In genomic region chr19:3977242-3978143, GRCh38 we compare ENCODE assay signal across 9 cellular contexts. TPM values are rescaled to one million over a fixed set of nuclear protein-coding genes. Genes with fewer than 3 reads are reported as not detected.
A peak's percentile ranks its signal among the peaks of the same experiment; 100 is the strongest.
DNase-seq lines count a peak whose midpoint lies in the region; ATAC-seq and TF ChIP-seq lines count a peak whose summit lies in the region.
"Had no signal": no experiment of that assay in that cellular context is flagged by ENCODE, and none has a peak within 500 bp of the region (broad histone marks: within the 10 kb centered on the region; RNA-seq: fewer than 3 reads in every experiment).

No MANE protein-coding gene starts in this region.

- no peak overlapping the region for H3K9ac ChIP-seq in Karpas-422 (ENCODE audit: low read length)

- POLR2A ChIA-PET in CD4-positive, alpha-beta memory T cell (lab: Charles Lee; ENCODE audit: partially characterized antibody), result interaction anchor here (1.6 to 3.5 kb wide), 3 partner anchors 7 to 10 kb away, joined by 4 to 26 read pairs (median 10); partner anchors contain the start of gene EEF2

- H3K27me3 ChIP-seq in CD4-positive, alpha-beta memory T cell (ENCODE audit: insufficient read depth, low read length), result no peaks in the 10 kb centered on the region
- no peaks in the 10 kb centered on the region for H3K27me3 ChIP-seq in H7 (ENCODE audit: control insufficient read depth, insufficient read depth, low read length)
- no peaks in the 10 kb centered on the region for H3K27me3 ChIP-seq in brain microvascular endothelial cell (replicated peaks)
- H3K27me3 ChIP-seq in Karpas-422 (ENCODE audit: low read length), result no peaks in the 10 kb centered on the region

- H3K36me3 ChIP-seq in CD4-positive, alpha-beta memory T cell (ENCODE audit: insufficient read depth, low read length), result peaks cover 70% of the 10 kb centered on the region
- H3K36me3 ChIP-seq in H7 (replicated peaks; ENCODE audit: control insufficient read depth, insufficient read depth, low read length), result peaks cover 64% of the 10 kb centered on the region
- H3K36me3 ChIP-seq in brain microvascular endothelial cell (replicated peaks), result peaks cover 76% of the 10 kb centered on the region
- peaks cover 50% of the 10 kb centered on the region for H3K36me3 ChIP-seq in mucosa of descending colon (ENCODE audit: low read depth)
- H3K36me3 ChIP-seq in Karpas-422 (ENCODE audit: insufficient read depth, low read length), result peaks cover 57% of the 10 kb centered on the region

- H3K9me3 ChIP-seq in CD4-positive, alpha-beta memory T cell (ENCODE audit: control insufficient read depth in 1 of 2, low read length in 2 of 2), result no peaks in the 10 kb centered on the region
- H3K9me3 ChIP-seq in mucosa of descending colon (no peaks in the 10 kb centered on the region), Karpas-422 (ENCODE audit: low read length) (no peaks in the 10 kb centered on the region)

- DNase-seq in CD4-positive, alpha-beta memory T cell, result peak in 1 of 5 donors; percentile 22
- DNase-seq in H7 (peak; percentile 81), brain microvascular endothelial cell (no peak), mucosa of descending colon (no peak), Karpas-422 (no peak), DMS153 treated with DMSO at 0.1 percent for 48 hours (lab: John Stamatoyannopoulos, UW; ENCODE audit: unreplicated experiment) (no peak), CD14-positive monocyte (ENCODE audit: low spot score) (no peak)

- no peak overlapping the region for H3K4me3 ChIP-seq in CD4-positive, alpha-beta memory T cell (ENCODE audit: low read length in 2 of 2)
- no peak overlapping the region for H3K4me3 ChIP-seq in H7 (ENCODE audit: insufficient read depth, low read depth, low read length)
- H3K4me3 ChIP-seq in brain microvascular endothelial cell (ENCODE audit: low read depth, low read length), result no peak overlapping the region
- no peak overlapping the region for H3K4me3 ChIP-seq in mucosa of descending colon
- H3K4me3 ChIP-seq in Karpas-422 (ENCODE audit: low read length), result no peak overlapping the region

- ATAC-seq in mucosa of descending colon, result peak; percentile 2
- ATAC-seq in HG02981 (IDR thresholded peaks at IDR 0.05; ENCODE audit: unreplicated experiment), result no peak

- peaks cover 0 to 12% (median 0%) of the 10 kb centered on the region in 8 donors for H3K9me3 Mint-ChIP-seq in CD4-positive, alpha-beta memory T cell
- H3K9me3 Mint-ChIP-seq in CD14-positive monocyte, result no peaks in the 10 kb centered on the region

- CTCF ChIA-PET in CD4-positive, alpha-beta memory T cell (lab: Charles Lee; ENCODE audit: partially characterized antibody), result interaction anchor here (0.8 kb wide), 1 partner anchor 10 kb away, joined by 4 read pairs; no protein-coding TSS in a partner anchor

- peaks cover 14% of the 10 kb centered on the region for H3K79me2 ChIP-seq in Karpas-422 (ENCODE audit: low read length)

- intact Hi-C loops in CD4-positive, alpha-beta memory T cell (cut with micrococcal nuclease), result no loop called here
- intact Hi-C loops in mucosa of descending colon (cut with DNase I, micrococcal nuclease), result no loop called here
- intact Hi-C loops in CD14-positive monocyte (cut with micrococcal nuclease), result no loop called here

- H3K4me3 Mint-ChIP-seq in CD4-positive, alpha-beta memory T cell, result peak overlapping the region in 1 of 8 donors; percentile 59
- H3K4me3 Mint-ChIP-seq in CD14-positive monocyte, result no peak overlapping the region

- no peak overlapping the region for H3K27ac ChIP-seq in CD4-positive, alpha-beta memory T cell (ENCODE audit: low read depth, low read length)
- no peak overlapping the region for H3K27ac ChIP-seq in brain microvascular endothelial cell
- H3K27ac ChIP-seq in Karpas-422 (ENCODE audit: low read length), result no peak overlapping the region

- H4K20me1 ChIP-seq in Karpas-422 (ENCODE audit: insufficient read depth, low read depth, low read length), result peaks cover 57% of the 10 kb centered on the region

- H3K27me3 Mint-ChIP-seq in CD4-positive, alpha-beta memory T cell, result no peaks in the 10 kb centered on the region
- no peaks in the 10 kb centered on the region for H3K27me3 Mint-ChIP-seq in CD14-positive monocyte (ENCODE audit: low read depth in 3 of 3)

- H3K4me1 ChIP-seq in CD4-positive, alpha-beta memory T cell (ENCODE audit: insufficient read depth, low read length), result peaks cover 10% of the 10 kb centered on the region
- H3K4me1 ChIP-seq in mucosa of descending colon (ENCODE audit: low read depth) (no peaks in the 10 kb centered on the region), Karpas-422 (ENCODE audit: low read length) (no peaks in the 10 kb centered on the region)

- peak; percentile 39 for TF ChIP-seq CTCF in brain microvascular endothelial cell (IDR thresholded peaks at IDR 0.05; ENCODE audit: low read depth, low read length, missing control alignments)
- TF ChIP-seq CTCF in mucosa of descending colon (IDR thresholded peaks at IDR 0.05), result no peak
- TF ChIP-seq CTCF in CD14-positive monocyte (IDR thresholded peaks at IDR 0.05), result no peak

- H3K9me2 ChIP-seq in Karpas-422 (replicated peaks; ENCODE audit: insufficient read depth, low read length), result no peaks in the 10 kb centered on the region

- peaks cover 2 to 26% (median 4%) of the 10 kb centered on the region in 4 donors for H3K4me1 Mint-ChIP-seq in CD4-positive, alpha-beta memory T cell
- H3K4me1 Mint-ChIP-seq in CD14-positive monocyte, result no peaks in the 10 kb centered on the region

- peak overlapping the region in 4 of 7 donors; percentile 47 to 89 (median 52) for H3K27ac Mint-ChIP-seq in CD4-positive, alpha-beta memory T cell
- H3K27ac Mint-ChIP-seq in CD14-positive monocyte, result no peak overlapping the region

- no peak overlapping the region for H2AFZ ChIP-seq in Karpas-422 (ENCODE audit: low read length)

- in situ Hi-C loops in brain microvascular endothelial cell (cut with HindIII; ENCODE audit: low pct_ligation_motif_present, low sequenced_read_pairs), result no loop called here

- peaks cover 35 to 57% of the 10 kb centered on the region in 2 donors for H3K36me3 Mint-ChIP-seq in CD4-positive, alpha-beta memory T cell
- peaks cover 62 to 74% of the 10 kb centered on the region in 2 donors for H3K36me3 Mint-ChIP-seq in CD14-positive monocyte

- H3K4me2 ChIP-seq in Karpas-422 (ENCODE audit: low read depth, low read length, poor library complexity, severe bottlenecking), result no peak overlapping the region

RNA-seq across cellular contexts. Expression of gene DAPK3, which starts 6.6 kb away (rescaled TPM):
- total RNA-seq in CD4-positive, alpha-beta memory T cell, result 10 to 100 TPM; 40.0 to 40.7 TPM
- polyA plus RNA-seq in CD4-positive, alpha-beta memory T cell, result 10 to 100 TPM; 22.3 to 26.0 TPM
- total RNA-seq in H7 (2014; rRNA removed; shearing (Covaris generic)), result 124 and 131 TPM in 2 replicates
- total RNA-seq in mucosa of descending colon, result 100 to 1,000 TPM in 1 of 3 donors, 10 to 100 TPM in 2; 51.3 to 121 (median 56.9) TPM
- 17.2 and 52.5 TPM in 2 replicates for total RNA-seq in Karpas-422 (2014; rRNA removed; shearing (Covaris generic); ENCODE audit: low replicate concordance)
- polyA plus RNA-seq in CD14-positive monocyte, result 10 to 100 TPM; 13.7 to 21.8 TPM

RNA-seq across cellular contexts. Expression of gene EEF2, which starts 7.8 kb away (rescaled TPM):
- total RNA-seq in CD4-positive, alpha-beta memory T cell, result 1,000 to 10,000 TPM; 2,286 to 2,389 TPM
- 100 to 1,000 TPM; 274 to 749 TPM for polyA plus RNA-seq in CD4-positive, alpha-beta memory T cell
- total RNA-seq in H7 (2014; rRNA removed; shearing (Covaris generic)), result 2,968 and 3,290 TPM in 2 replicates
- 1,000 to 10,000 TPM; 1,826 to 2,582 (median 2,012) TPM for total RNA-seq in mucosa of descending colon
- 1,644 and 3,073 TPM in 2 replicates for total RNA-seq in Karpas-422 (2014; rRNA removed; shearing (Covaris generic); ENCODE audit: low replicate concordance)
- polyA plus RNA-seq in CD14-positive monocyte, result 100 to 1,000 TPM; 264 to 323 TPM

RNA-seq across cellular contexts. Expression of gene PIAS4, which starts 30.0 kb away (rescaled TPM):
- total RNA-seq in CD4-positive, alpha-beta memory T cell, result 10 to 100 TPM; 38.6 to 42.6 TPM
- 1 to 10 TPM; 5.2 to 6.1 TPM for polyA plus RNA-seq in CD4-positive, alpha-beta memory T cell
- 47.9 and 54.4 TPM in 2 replicates for total RNA-seq in H7 (2014; rRNA removed; shearing (Covaris generic))
- total RNA-seq in mucosa of descending colon, result 10 to 100 TPM; 27.4 to 44.6 (median 29.5) TPM
- 17.3 and 55.1 TPM in 2 replicates for total RNA-seq in Karpas-422 (2014; rRNA removed; shearing (Covaris generic); ENCODE audit: low replicate concordance)
- polyA plus RNA-seq in CD14-positive monocyte, result 1 to 10 TPM; 2.3 to 5.9 TPM

RNA-seq across cellular contexts. Expression of gene NMRK2, which starts 44.6 kb away (rescaled TPM):
- not detected for total RNA-seq in CD4-positive, alpha-beta memory T cell
- polyA plus RNA-seq in CD4-positive, alpha-beta memory T cell, result not detected
- 59.4 and 60.1 TPM in 2 replicates for total RNA-seq in H7 (2014; rRNA removed; shearing (Covaris generic))
- total RNA-seq in mucosa of descending colon, result under 1 TPM in 1 of 3 donors, not detected in 2; 0.36 TPM
- not detected in 2 replicates for total RNA-seq in Karpas-422 (2014; rRNA removed; shearing (Covaris generic); ENCODE audit: low replicate concordance)
- not detected for polyA plus RNA-seq in CD14-positive monocyte
- total RNA-seq: pulmonary artery endothelial cell had no signal

Comparison
In these comparisons a context has a peak if more than half of its experiments do, and no peak if none do; other contexts are left out.
1. H3K27ac Mint-ChIP-seq: peak in CD4-positive, alpha-beta memory T cell (4 of 7); none in CD14-positive monocyte (0 of 7).